Comparison of ENCODE assay signal across 1 cellular context in the genomic region with DNA sequence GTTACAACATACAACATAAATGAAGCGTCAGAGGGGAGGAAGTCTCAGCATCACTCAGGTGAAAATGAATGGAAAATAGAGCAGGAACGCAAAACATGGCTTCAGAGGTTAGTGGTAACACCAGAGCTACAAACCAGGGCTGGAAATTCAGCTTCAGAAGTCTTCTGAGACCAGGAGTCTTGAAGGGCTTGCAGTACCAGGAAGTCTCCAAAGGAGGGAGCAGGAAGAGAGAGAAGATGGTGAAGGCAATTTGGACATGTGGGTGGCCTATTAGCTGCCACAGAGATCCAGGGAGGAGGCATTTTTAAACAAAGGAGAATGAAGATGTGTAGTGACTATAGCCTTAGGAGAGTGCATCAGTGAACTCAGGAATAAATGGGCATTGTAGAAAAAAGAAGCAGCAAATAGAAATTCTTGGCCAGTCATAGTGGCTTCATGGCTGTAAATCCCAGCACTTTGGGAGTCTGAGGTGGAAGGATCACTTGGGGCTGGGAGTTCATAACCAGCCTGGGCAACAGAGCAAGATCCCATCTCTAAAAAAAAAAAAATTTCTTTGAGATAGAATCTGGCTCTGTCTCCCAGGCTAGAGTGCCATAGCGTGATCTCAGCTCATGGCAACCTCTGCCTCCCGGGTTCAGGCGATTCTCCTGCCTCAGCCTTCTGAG.
TF ChIP-seq lines count a peak whose summit lies in the region.

No MANE protein-coding gene starts in this region.

TF ChIP-seq in K562, 482 proteins besides CTCF, POLR2A, EP300 and RAD21 (continued from another document and continues in another):
- TF ChIP-seq, protein P1, sequence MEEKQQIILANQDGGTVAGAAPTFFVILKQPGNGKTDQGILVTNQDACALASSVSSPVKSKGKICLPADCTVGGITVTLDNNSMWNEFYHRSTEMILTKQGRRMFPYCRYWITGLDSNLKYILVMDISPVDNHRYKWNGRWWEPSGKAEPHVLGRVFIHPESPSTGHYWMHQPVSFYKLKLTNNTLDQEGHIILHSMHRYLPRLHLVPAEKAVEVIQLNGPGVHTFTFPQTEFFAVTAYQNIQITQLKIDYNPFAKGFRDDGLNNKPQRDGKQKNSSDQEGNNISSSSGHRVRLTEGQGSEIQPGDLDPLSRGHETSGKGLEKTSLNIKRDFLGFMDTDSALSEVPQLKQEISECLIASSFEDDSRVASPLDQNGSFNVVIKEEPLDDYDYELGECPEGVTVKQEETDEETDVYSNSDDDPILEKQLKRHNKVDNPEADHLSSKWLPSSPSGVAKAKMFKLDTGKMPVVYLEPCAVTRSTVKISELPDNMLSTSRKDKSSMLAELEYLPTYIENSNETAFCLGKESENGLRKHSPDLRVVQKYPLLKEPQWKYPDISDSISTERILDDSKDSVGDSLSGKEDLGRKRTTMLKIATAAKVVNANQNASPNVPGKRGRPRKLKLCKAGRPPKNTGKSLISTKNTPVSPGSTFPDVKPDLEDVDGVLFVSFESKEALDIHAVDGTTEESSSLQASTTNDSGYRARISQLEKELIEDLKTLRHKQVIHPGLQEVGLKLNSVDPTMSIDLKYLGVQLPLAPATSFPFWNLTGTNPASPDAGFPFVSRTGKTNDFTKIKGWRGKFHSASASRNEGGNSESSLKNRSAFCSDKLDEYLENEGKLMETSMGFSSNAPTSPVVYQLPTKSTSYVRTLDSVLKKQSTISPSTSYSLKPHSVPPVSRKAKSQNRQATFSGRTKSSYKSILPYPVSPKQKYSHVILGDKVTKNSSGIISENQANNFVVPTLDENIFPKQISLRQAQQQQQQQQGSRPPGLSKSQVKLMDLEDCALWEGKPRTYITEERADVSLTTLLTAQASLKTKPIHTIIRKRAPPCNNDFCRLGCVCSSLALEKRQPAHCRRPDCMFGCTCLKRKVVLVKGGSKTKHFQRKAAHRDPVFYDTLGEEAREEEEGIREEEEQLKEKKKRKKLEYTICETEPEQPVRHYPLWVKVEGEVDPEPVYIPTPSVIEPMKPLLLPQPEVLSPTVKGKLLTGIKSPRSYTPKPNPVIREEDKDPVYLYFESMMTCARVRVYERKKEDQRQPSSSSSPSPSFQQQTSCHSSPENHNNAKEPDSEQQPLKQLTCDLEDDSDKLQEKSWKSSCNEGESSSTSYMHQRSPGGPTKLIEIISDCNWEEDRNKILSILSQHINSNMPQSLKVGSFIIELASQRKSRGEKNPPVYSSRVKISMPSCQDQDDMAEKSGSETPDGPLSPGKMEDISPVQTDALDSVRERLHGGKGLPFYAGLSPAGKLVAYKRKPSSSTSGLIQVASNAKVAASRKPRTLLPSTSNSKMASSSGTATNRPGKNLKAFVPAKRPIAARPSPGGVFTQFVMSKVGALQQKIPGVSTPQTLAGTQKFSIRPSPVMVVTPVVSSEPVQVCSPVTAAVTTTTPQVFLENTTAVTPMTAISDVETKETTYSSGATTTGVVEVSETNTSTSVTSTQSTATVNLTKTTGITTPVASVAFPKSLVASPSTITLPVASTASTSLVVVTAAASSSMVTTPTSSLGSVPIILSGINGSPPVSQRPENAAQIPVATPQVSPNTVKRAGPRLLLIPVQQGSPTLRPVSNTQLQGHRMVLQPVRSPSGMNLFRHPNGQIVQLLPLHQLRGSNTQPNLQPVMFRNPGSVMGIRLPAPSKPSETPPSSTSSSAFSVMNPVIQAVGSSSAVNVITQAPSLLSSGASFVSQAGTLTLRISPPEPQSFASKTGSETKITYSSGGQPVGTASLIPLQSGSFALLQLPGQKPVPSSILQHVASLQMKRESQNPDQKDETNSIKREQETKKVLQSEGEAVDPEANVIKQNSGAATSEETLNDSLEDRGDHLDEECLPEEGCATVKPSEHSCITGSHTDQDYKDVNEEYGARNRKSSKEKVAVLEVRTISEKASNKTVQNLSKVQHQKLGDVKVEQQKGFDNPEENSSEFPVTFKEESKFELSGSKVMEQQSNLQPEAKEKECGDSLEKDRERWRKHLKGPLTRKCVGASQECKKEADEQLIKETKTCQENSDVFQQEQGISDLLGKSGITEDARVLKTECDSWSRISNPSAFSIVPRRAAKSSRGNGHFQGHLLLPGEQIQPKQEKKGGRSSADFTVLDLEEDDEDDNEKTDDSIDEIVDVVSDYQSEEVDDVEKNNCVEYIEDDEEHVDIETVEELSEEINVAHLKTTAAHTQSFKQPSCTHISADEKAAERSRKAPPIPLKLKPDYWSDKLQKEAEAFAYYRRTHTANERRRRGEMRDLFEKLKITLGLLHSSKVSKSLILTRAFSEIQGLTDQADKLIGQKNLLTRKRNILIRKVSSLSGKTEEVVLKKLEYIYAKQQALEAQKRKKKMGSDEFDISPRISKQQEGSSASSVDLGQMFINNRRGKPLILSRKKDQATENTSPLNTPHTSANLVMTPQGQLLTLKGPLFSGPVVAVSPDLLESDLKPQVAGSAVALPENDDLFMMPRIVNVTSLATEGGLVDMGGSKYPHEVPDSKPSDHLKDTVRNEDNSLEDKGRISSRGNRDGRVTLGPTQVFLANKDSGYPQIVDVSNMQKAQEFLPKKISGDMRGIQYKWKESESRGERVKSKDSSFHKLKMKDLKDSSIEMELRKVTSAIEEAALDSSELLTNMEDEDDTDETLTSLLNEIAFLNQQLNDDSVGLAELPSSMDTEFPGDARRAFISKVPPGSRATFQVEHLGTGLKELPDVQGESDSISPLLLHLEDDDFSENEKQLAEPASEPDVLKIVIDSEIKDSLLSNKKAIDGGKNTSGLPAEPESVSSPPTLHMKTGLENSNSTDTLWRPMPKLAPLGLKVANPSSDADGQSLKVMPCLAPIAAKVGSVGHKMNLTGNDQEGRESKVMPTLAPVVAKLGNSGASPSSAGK (IDR thresholded peaks at IDR 0.05), result no peak
- no peak for TF ChIP-seq YY1 (IDR thresholded peaks at IDR 0.05; ENCODE audit: borderline replicate concordance in 1 of 3, control insufficient read depth in 1 of 3, extremely low read depth in 1 of 3, insufficient read depth in 3 of 3, insufficient read length in 1 of 3, insufficient replicate concordance in 2 of 3, low read depth in 1 of 3, low read length in 2 of 3)
- TF ChIP-seq RBM15 (IDR thresholded peaks at IDR 0.05; ENCODE audit: insufficient read depth, low read length), result no peak
- no peak for TF ChIP-seq HOXB6 (CRISPR knock-in tag; IDR thresholded peaks at IDR 0.05; ENCODE audit: borderline replicate concordance)
- TF ChIP-seq MEF2A (IDR thresholded peaks at IDR 0.05; ENCODE audit: control insufficient read depth, low read depth, low read length), result no peak
- no peak for TF ChIP-seq ZNF280A (IDR thresholded peaks at IDR 0.05; ENCODE audit: low read depth, partially characterized antibody)
- TF ChIP-seq ZNF12 (CRISPR knock-in tag; IDR thresholded peaks at IDR 0.05), result no peak
- TF ChIP-seq TRIM24 (IDR thresholded peaks at IDR 0.05), result peak in 1 of 2 experiments; percentile 33; a peak in 1 of 4 replicates
- TF ChIP-seq, protein P2, sequence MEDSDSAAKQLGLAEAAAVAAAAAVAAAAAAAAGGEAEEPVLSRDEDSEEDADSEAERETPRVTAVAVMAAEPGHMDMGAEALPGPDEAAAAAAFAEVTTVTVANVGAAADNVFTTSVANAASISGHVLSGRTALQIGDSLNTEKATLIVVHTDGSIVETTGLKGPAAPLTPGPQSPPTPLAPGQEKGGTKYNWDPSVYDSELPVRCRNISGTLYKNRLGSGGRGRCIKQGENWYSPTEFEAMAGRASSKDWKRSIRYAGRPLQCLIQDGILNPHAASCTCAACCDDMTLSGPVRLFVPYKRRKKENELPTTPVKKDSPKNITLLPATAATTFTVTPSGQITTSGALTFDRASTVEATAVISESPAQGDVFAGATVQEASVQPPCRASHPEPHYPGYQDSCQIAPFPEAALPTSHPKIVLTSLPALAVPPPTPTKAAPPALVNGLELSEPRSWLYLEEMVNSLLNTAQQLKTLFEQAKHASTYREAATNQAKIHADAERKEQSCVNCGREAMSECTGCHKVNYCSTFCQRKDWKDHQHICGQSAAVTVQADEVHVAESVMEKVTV (CRISPR knock-in tag; IDR thresholded peaks at IDR 0.05), result 0 out of 2 replicates have a peak, but pooled peaks have one; percentile 33
- TF ChIP-seq ARID2 (IDR thresholded peaks at IDR 0.05), result peak; percentile 47; the same call in 1 of the 2 replicates
- no peak for TF ChIP-seq RFX5 (IDR thresholded peaks at IDR 0.05; ENCODE audit: low read depth, low read length)
- TF ChIP-seq MTA1 (IDR thresholded peaks at IDR 0.05; ENCODE audit: borderline replicate concordance), result no peak
- no peak for TF ChIP-seq PRMT5 (CRISPR knock-in tag; IDR thresholded peaks at IDR 0.05)
- no peak for TF ChIP-seq TRIM28 (IDR thresholded peaks at IDR 0.05)
- TF ChIP-seq FUS (optimal IDR thresholded peaks at IDR 0.05; ENCODE audit: low read depth, low read length), result no peak
- no peak for TF ChIP-seq CREB5 (CRISPR knock-in tag; IDR thresholded peaks at IDR 0.05)
- no peak for TF ChIP-seq NUFIP1 (IDR thresholded peaks at IDR 0.05; ENCODE audit: partially characterized antibody)
- no peak for TF ChIP-seq TBP (optimal IDR thresholded peaks at IDR 0.05; ENCODE audit: low read depth, low read length)
- no peak for TF ChIP-seq ZNF3 (CRISPR knock-in tag; IDR thresholded peaks at IDR 0.05)
- TF ChIP-seq ARID1B (IDR thresholded peaks at IDR 0.05), result 0 out of 2 replicates have a peak, but pooled peaks have one; percentile 6
- TF ChIP-seq CHAMP1 (IDR thresholded peaks at IDR 0.05), result no peak
- TF ChIP-seq BRCA1 (IDR thresholded peaks at IDR 0.05), result no peak
- no peak for TF ChIP-seq BRCA1 (CRISPR knock-in tag; IDR thresholded peaks at IDR 0.05)
- no peak for TF ChIP-seq ZNF655 (CRISPR knock-in tag; IDR thresholded peaks at IDR 0.05)
- TF ChIP-seq TAF15 (IDR thresholded peaks at IDR 0.05; ENCODE audit: low read depth, low read length), result no peak
- no peak for TF ChIP-seq CLOCK (CRISPR knock-in tag; IDR thresholded peaks at IDR 0.05; ENCODE audit: borderline replicate concordance)
- TF ChIP-seq PHF21A (IDR thresholded peaks at IDR 0.05; ENCODE audit: borderline replicate concordance, low read depth), result no peak
- TF ChIP-seq SMAD4 (CRISPR knock-in tag; conservative IDR thresholded peaks at IDR 0.05), result no peak
- TF ChIP-seq BDP1 (IDR thresholded peaks at IDR 0.05; ENCODE audit: insufficient read depth, insufficient read length), result no peak
- TF ChIP-seq NFE2 (IDR thresholded peaks at IDR 0.05; ENCODE audit: low read depth), result no peak
- TF ChIP-seq U2AF1 (optimal IDR thresholded peaks at IDR 0.05; ENCODE audit: low read depth, low read length), result no peak
- no peak for TF ChIP-seq MBD2 (IDR thresholded peaks at IDR 0.05; ENCODE audit: borderline replicate concordance, low read depth)
